ENCODE assay signal across 17 cellular contexts in genomic region chr6:74971631-74972030, GRCh38.
DNase-seq lines count a peak whose midpoint lies in the region; ATAC-seq and TF ChIP-seq lines count a peak whose summit lies in the region.
"Had no signal": no experiment of that assay in that cellular context is flagged by ENCODE, and none has a peak within 500 bp of the region (broad histone marks: within the 10 kb centered on the region; RNA-seq: fewer than 3 reads in every experiment).

No MANE protein-coding gene starts in this region.

- ATAC-seq in HG03342 (IDR thresholded peaks at IDR 0.05; ENCODE audit: unreplicated experiment) (no peak), GM19467 (IDR thresholded peaks at IDR 0.05; ENCODE audit: unreplicated experiment) (no peak)
- ATAC-seq: K562 had no signal

- no peak overlapping the region for H3K4me3 ChIP-seq in foreskin fibroblast (ENCODE audit: low read depth in 1 of 2, low read length in 2 of 2)
- H3K4me3 ChIP-seq: K562 had no signal

- no peak for TF ChIP-seq CTCF in foreskin fibroblast (IDR thresholded peaks at IDR 0.05; ENCODE audit: low read depth, low read length)

- DNase-seq in GM04503 (ENCODE audit: low read depth) (peak; percentile 22), amniotic epithelial cell (ENCODE audit: low read depth) (peak; percentile 51), foreskin fibroblast (peak; percentile 9 to 34), dedifferentiated amniotic fluid mesenchymal stem cell (ENCODE audit: extremely low spot score) (no peak), NCI-H2107 treated with DMSO at 0.1 percent for 48 hours (lab: John Stamatoyannopoulos, UW; ENCODE audit: unreplicated experiment) (no peak)
- DNase-seq: ACHN; BE2C; CD4-positive, CD25-positive, alpha-beta regulatory T cell; COR-L47; NCI-H1105 treated with DMSO at 0.1 percent for 48 hours; NCI-H1694; NCI-H2081 treated with DMSO at 0.1 percent for 48 hours; NCI-H2227 treated with DMSO at 0.1 percent for 48 hours; NCI-H524 had no signal

Comparison
In these comparisons a context has a peak if more than half of its experiments do, and no peak if none do; other contexts are left out.
1. DNase-seq: peak in GM04503 (single experiment), amniotic epithelial cell (single experiment) and foreskin fibroblast (2 of 2); none in dedifferentiated amniotic fluid mesenchymal stem cell (single experiment) and NCI-H2107 treated with DMSO at 0.1 percent for 48 hours (single experiment).